ENCODE assay signal across 26 cellular contexts in the genomic region with DNA sequence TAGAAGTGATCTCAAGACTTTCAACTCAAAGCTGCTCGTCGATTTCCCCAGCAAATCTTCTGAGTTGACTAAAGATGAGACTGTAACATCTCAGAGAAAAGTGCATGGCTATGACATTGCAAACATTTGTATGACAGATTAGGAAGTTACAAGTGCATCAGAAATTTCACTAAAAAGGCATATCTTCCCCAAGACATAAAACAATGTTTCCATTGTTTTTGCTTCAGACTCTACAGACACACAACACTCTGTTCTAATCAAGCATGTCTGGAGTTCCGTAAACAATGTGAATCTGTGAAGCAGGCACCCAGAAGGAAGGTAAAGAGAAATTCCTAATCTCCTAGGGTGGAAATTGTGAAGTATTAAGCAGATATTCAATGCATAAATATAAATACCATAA.
"Had no signal": no experiment of that assay in that cellular context is flagged by ENCODE, and none has a peak within 500 bp of the region (broad histone marks: within the 10 kb centered on the region; RNA-seq: fewer than 3 reads in every experiment).

No MANE protein-coding gene starts in this region.

- H3K4me3 ChIP-seq: breast epithelium, SJCRH30 had no signal

- H3K27me3 ChIP-seq: breast epithelium, SJCRH30 had no signal

- ATAC-seq: activated CD8-positive, alpha-beta T cell treated with anti-CD3 and anti-CD28 coated beads, Interleukin-2, amount 10 ng/mL, durations not matched to agents 7 days and 5 days; Panc1; WTC11 had no signal

- H3K27ac ChIP-seq: breast epithelium, RWPE1, SJCRH30 had no signal

- H3K9me3 ChIP-seq: SJCRH30 had no signal

- H3K4me1 ChIP-seq: breast epithelium, SJCRH30 had no signal

- DNase-seq: activated CD4-positive, alpha-beta T cell treated with anti-CD3 and anti-CD28 coated beads for 48 hours; activated CD4-positive, alpha-beta T cell treated with anti-CD3 and anti-CD28 coated beads, Interleukin-2, amount 50 U/mL, for 4 hours; activated CD4-positive, CD25-positive, alpha-beta regulatory T cell treated with anti-CD3 and anti-CD28 coated beads, Interleukin-2, amount 50 U/mL, for 72 hours; activated CD8-positive, alpha-beta memory T cell treated with anti-CD3 and anti-CD28 coated beads, Interleukin-2, amount 50 U/mL, for 48 hours; activated CD8-positive, alpha-beta T cell treated with anti-CD3 and anti-CD28 coated beads, Interleukin-2, amount 10 ng/mL, durations not matched to agents 7 days and 5 days; activated naive CD4-positive, alpha-beta T cell treated with anti-CD3 and anti-CD28 coated beads, Interleukin-2, amount 50 U/mL, for 16 hours; activated T-cell treated with anti-CD3 and anti-CD28 coated beads, Interleukin-2, amount 50 U/mL, for 1 hour; aorta; caudate nucleus; MM.1S; NCI-H1092; NCI-H1417; NCI-H2029; NCI-H2107; NCI-H2171 treated with DMSO at 0.1 percent for 48 hours; NCI-H226; NCI-H510A; NCI-H69; NK-92 treated with Interleukin-12 subunit alpha and Interleukin-12 subunit beta, amount 100 ng/mL, for 24 hours; OCI-M1; Right ventricle myocardium superior; SJCRH30 had no signal

- H3K36me3 ChIP-seq: breast epithelium, SJCRH30 had no signal
